Comparison of ENCODE assay signal across 1 cellular context in the genomic region with DNA sequence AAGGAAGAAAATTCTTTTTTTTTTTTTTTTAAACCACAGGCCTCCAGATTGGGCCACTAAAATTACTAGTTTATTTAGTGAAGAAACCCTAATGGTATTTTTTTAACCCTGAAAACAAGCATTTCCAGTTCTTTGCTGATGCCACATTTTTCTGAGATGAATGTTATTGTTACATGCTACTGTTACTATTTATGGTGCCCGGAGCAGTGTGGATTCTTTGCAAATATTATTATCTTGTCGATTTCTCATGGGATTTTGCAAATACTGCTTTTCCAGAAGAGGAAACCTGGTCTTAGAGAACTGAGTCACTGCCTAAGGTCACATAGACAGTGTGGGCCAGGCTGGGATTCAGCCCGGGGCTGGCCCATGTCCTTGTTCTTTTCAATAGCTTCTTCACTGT.
TF ChIP-seq lines count a peak whose summit lies in the region.

No MANE protein-coding gene starts in this region.

TF ChIP-seq in HepG2, 621 proteins besides CTCF, POLR2A, EP300 and RAD21 (continues in another document):
- TF ChIP-seq ZNF446 (CRISPR knock-in tag; IDR thresholded peaks at IDR 0.05) (no peak), HNF4A (CRISPR knock-in tag; IDR thresholded peaks at IDR 0.05) (no peak), SOX13 (IDR thresholded peaks at IDR 0.05) (no peak), SOX13 (CRISPR knock-in tag; conservative IDR thresholded peaks at IDR 0.05 in 1 of 2, IDR thresholded peaks at IDR 0.05 in 1 of 2) (no peak), ZNF619 (CRISPR knock-in tag; IDR thresholded peaks at IDR 0.05) (no peak), CREB1 (IDR thresholded peaks at IDR 0.05) (no peak), CREB1 (CRISPR knock-in tag; IDR thresholded peaks at IDR 0.05) (no peak), SIN3A (IDR thresholded peaks at IDR 0.05; ENCODE audit: borderline replicate concordance, low read depth, low read length) (no peak), CBX2 (IDR thresholded peaks at IDR 0.05; ENCODE audit: low read depth, low read length) (no peak), CBX2 (CRISPR knock-in tag; IDR thresholded peaks at IDR 0.05; ENCODE audit: low read depth) (no peak), SATB2 (CRISPR knock-in tag; IDR thresholded peaks at IDR 0.05) (no peak), ZNF672 (CRISPR knock-in tag; IDR thresholded peaks at IDR 0.05) (no peak), ZNF33B (CRISPR knock-in tag; IDR thresholded peaks at IDR 0.05) (no peak)
- TF ChIP-seq, protein P1, sequence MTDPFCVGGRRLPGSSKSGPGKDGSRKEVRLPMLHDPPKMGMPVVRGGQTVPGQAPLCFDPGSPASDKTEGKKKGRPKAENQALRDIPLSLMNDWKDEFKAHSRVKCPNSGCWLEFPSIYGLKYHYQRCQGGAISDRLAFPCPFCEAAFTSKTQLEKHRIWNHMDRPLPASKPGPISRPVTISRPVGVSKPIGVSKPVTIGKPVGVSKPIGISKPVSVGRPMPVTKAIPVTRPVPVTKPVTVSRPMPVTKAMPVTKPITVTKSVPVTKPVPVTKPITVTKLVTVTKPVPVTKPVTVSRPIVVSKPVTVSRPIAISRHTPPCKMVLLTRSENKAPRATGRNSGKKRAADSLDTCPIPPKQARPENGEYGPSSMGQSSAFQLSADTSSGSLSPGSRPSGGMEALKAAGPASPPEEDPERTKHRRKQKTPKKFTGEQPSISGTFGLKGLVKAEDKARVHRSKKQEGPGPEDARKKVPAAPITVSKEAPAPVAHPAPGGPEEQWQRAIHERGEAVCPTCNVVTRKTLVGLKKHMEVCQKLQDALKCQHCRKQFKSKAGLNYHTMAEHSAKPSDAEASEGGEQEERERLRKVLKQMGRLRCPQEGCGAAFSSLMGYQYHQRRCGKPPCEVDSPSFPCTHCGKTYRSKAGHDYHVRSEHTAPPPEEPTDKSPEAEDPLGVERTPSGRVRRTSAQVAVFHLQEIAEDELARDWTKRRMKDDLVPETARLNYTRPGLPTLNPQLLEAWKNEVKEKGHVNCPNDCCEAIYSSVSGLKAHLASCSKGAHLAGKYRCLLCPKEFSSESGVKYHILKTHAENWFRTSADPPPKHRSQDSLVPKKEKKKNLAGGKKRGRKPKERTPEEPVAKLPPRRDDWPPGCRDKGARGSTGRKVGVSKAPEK (CRISPR knock-in tag; IDR thresholded peaks at IDR 0.05; ENCODE audit: borderline replicate concordance): no peak
- TF ChIP-seq, protein P2, sequence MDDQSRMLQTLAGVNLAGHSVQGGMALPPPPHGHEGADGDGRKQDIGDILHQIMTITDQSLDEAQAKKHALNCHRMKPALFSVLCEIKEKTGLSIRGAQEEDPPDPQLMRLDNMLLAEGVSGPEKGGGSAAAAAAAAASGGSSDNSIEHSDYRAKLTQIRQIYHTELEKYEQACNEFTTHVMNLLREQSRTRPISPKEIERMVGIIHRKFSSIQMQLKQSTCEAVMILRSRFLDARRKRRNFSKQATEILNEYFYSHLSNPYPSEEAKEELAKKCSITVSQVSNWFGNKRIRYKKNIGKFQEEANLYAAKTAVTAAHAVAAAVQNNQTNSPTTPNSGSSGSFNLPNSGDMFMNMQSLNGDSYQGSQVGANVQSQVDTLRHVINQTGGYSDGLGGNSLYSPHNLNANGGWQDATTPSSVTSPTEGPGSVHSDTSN (CRISPR knock-in tag; IDR thresholded peaks at IDR 0.05; ENCODE audit: borderline replicate concordance): no peak
- TF ChIP-seq, protein P3, sequence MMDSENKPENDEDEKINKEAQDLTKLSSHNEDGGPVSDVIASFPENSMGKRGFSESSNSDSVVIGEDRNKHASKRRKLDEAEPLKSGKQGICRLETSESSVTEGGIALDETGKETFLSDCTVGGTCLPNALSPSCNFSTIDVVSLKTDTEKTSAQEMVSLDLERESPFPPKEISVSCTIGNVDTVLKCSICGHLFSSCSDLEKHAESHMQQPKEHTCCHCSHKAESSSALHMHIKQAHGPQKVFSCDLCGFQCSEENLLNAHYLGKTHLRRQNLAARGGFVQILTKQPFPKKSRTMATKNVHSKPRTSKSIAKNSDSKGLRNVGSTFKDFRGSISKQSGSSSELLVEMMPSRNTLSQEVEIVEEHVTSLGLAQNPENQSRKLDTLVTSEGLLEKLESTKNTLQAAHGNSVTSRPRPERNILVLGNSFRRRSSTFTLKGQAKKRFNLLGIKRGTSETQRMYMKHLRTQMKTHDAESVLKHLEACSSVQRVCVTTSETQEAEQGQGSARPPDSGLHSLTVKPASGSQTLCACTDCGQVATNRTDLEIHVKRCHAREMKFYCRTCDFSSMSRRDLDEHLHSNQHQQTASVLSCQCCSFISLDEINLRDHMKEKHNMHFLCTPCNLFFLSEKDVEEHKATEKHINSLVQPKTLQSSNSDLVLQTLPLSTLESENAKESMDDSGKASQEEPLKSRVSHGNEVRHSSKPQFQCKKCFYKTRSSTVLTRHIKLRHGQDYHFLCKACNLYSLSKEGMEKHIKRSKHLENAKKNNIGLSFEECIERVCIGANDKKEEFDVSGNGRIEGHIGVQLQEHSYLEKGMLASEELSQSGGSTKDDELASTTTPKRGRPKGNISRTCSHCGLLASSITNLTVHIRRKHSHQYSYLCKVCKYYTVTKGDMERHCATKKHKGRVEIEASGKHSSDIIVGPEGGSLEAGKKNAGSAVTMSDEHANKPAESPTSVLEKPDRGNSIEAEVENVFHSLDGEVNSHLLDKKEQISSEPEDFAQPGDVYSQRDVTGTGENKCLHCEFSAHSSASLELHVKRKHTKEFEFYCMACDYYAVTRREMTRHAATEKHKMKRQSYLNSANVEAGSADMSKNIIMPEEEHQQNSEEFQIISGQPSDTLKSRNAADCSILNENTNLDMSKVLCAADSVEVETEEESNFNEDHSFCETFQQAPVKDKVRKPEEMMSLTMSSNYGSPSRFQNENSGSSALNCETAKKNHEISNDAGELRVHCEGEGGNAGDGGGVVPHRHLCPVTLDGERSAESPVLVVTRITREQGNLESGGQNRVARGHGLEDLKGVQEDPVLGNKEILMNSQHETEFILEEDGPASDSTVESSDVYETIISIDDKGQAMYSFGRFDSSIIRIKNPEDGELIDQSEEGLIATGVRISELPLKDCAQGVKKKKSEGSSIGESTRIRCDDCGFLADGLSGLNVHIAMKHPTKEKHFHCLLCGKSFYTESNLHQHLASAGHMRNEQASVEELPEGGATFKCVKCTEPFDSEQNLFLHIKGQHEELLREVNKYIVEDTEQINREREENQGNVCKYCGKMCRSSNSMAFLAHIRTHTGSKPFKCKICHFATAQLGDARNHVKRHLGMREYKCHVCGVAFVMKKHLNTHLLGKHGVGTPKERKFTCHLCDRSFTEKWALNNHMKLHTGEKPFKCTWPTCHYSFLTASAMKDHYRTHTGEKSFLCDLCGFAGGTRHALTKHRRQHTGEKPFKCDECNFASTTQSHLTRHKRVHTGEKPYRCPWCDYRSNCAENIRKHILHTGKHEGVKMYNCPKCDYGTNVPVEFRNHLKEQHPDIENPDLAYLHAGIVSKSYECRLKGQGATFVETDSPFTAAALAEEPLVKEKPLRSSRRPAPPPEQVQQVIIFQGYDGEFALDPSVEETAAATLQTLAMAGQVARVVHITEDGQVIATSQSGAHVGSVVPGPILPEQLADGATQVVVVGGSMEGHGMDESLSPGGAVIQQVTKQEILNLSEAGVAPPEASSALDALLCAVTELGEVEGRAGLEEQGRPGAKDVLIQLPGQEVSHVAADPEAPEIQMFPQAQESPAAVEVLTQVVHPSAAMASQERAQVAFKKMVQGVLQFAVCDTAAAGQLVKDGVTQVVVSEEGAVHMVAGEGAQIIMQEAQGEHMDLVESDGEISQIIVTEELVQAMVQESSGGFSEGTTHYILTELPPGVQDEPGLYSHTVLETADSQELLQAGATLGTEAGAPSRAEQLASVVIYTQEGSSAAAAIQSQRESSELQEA (CRISPR knock-in tag; IDR thresholded peaks at IDR 0.05; ENCODE audit: not compliant biosample characterization): no peak
- TF ChIP-seq, protein P4, sequence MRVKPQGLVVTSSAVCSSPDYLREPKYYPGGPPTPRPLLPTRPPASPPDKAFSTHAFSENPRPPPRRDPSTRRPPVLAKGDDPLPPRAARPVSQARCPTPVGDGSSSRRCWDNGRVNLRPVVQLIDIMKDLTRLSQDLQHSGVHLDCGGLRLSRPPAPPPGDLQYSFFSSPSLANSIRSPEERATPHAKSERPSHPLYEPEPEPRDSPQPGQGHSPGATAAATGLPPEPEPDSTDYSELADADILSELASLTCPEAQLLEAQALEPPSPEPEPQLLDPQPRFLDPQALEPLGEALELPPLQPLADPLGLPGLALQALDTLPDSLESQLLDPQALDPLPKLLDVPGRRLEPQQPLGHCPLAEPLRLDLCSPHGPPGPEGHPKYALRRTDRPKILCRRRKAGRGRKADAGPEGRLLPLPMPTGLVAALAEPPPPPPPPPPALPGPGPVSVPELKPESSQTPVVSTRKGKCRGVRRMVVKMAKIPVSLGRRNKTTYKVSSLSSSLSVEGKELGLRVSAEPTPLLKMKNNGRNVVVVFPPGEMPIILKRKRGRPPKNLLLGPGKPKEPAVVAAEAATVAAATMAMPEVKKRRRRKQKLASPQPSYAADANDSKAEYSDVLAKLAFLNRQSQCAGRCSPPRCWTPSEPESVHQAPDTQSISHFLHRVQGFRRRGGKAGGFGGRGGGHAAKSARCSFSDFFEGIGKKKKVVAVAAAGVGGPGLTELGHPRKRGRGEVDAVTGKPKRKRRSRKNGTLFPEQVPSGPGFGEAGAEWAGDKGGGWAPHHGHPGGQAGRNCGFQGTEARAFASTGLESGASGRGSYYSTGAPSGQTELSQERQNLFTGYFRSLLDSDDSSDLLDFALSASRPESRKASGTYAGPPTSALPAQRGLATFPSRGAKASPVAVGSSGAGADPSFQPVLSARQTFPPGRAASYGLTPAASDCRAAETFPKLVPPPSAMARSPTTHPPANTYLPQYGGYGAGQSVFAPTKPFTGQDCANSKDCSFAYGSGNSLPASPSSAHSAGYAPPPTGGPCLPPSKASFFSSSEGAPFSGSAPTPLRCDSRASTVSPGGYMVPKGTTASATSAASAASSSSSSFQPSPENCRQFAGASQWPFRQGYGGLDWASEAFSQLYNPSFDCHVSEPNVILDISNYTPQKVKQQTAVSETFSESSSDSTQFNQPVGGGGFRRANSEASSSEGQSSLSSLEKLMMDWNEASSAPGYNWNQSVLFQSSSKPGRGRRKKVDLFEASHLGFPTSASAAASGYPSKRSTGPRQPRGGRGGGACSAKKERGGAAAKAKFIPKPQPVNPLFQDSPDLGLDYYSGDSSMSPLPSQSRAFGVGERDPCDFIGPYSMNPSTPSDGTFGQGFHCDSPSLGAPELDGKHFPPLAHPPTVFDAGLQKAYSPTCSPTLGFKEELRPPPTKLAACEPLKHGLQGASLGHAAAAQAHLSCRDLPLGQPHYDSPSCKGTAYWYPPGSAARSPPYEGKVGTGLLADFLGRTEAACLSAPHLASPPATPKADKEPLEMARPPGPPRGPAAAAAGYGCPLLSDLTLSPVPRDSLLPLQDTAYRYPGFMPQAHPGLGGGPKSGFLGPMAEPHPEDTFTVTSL (CRISPR knock-in tag; IDR thresholded peaks at IDR 0.05; ENCODE audit: borderline replicate concordance): no peak
- TF ChIP-seq, protein P5, sequence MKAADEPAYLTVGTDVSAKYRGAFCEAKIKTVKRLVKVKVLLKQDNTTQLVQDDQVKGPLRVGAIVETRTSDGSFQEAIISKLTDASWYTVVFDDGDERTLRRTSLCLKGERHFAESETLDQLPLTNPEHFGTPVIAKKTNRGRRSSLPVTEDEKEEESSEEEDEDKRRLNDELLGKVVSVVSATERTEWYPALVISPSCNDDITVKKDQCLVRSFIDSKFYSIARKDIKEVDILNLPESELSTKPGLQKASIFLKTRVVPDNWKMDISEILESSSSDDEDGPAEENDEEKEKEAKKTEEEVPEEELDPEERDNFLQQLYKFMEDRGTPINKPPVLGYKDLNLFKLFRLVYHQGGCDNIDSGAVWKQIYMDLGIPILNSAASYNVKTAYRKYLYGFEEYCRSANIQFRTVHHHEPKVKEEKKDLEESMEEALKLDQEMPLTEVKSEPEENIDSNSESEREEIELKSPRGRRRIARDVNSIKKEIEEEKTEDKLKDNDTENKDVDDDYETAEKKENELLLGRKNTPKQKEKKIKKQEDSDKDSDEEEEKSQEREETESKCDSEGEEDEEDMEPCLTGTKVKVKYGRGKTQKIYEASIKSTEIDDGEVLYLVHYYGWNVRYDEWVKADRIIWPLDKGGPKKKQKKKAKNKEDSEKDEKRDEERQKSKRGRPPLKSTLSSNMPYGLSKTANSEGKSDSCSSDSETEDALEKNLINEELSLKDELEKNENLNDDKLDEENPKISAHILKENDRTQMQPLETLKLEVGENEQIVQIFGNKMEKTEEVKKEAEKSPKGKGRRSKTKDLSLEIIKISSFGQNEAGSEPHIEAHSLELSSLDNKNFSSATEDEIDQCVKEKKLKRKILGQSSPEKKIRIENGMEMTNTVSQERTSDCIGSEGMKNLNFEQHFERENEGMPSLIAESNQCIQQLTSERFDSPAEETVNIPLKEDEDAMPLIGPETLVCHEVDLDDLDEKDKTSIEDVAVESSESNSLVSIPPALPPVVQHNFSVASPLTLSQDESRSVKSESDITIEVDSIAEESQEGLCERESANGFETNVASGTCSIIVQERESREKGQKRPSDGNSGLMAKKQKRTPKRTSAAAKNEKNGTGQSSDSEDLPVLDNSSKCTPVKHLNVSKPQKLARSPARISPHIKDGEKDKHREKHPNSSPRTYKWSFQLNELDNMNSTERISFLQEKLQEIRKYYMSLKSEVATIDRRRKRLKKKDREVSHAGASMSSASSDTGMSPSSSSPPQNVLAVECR (CRISPR knock-in tag; IDR thresholded peaks at IDR 0.05; ENCODE audit: borderline replicate concordance): no peak
- TF ChIP-seq, protein P6, sequence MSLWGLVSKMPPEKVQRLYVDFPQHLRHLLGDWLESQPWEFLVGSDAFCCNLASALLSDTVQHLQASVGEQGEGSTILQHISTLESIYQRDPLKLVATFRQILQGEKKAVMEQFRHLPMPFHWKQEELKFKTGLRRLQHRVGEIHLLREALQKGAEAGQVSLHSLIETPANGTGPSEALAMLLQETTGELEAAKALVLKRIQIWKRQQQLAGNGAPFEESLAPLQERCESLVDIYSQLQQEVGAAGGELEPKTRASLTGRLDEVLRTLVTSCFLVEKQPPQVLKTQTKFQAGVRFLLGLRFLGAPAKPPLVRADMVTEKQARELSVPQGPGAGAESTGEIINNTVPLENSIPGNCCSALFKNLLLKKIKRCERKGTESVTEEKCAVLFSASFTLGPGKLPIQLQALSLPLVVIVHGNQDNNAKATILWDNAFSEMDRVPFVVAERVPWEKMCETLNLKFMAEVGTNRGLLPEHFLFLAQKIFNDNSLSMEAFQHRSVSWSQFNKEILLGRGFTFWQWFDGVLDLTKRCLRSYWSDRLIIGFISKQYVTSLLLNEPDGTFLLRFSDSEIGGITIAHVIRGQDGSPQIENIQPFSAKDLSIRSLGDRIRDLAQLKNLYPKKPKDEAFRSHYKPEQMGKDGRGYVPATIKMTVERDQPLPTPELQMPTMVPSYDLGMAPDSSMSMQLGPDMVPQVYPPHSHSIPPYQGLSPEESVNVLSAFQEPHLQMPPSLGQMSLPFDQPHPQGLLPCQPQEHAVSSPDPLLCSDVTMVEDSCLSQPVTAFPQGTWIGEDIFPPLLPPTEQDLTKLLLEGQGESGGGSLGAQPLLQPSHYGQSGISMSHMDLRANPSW (CRISPR knock-in tag; IDR thresholded peaks at IDR 0.05; ENCODE audit: borderline replicate concordance): no peak
- TF ChIP-seq, protein P7, sequence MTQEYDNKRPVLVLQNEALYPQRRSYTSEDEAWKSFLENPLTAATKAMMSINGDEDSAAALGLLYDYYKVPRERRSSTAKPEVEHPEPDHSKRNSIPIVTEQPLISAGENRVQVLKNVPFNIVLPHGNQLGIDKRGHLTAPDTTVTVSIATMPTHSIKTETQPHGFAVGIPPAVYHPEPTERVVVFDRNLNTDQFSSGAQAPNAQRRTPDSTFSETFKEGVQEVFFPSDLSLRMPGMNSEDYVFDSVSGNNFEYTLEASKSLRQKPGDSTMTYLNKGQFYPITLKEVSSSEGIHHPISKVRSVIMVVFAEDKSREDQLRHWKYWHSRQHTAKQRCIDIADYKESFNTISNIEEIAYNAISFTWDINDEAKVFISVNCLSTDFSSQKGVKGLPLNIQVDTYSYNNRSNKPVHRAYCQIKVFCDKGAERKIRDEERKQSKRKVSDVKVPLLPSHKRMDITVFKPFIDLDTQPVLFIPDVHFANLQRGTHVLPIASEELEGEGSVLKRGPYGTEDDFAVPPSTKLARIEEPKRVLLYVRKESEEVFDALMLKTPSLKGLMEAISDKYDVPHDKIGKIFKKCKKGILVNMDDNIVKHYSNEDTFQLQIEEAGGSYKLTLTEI (CRISPR knock-in tag; conservative IDR thresholded peaks at IDR 0.05): no peak
